In genomic region chr17:15943971-15944719, GRCh38 we compare ENCODE assay signal across 9 cellular contexts. TPM values are rescaled to one million over a fixed set of nuclear protein-coding genes. Genes with fewer than 3 reads are reported as not detected.
DNase-seq lines count a peak whose midpoint lies in the region; ATAC-seq, FAIRE-seq and TF ChIP-seq lines count a peak whose summit lies in the region.
"Had no signal": no experiment of that assay in that cellular context is flagged by ENCODE, and none has a peak within 500 bp of the region (broad histone marks: within the 10 kb centered on the region; RNA-seq: fewer than 3 reads in every experiment).

No MANE protein-coding gene starts in this region.

- ATAC-seq in activated B cell treated with CpG ODN at 0.5 μM for 24 hours (ENCODE audit: low read depth) (no peak), HG03135 (IDR thresholded peaks at IDR 0.05; ENCODE audit: unreplicated experiment) (no peak)

- H3K9ac ChIP-seq in iPS-15b (ENCODE audit: low read depth, low read length): peak overlapping the region; percentile 37

- H3K9me3 Mint-ChIP-seq in activated B cell treated with CpG ODN at 0.5 μM for 24 hours: no peaks in the 10 kb centered on the region

- no peak for TF ChIP-seq CTCF in activated B cell treated with CpG ODN at 0.5 μM for 24 hours (IDR thresholded peaks at IDR 0.05)

- intact Hi-C loops in activated B cell treated with CpG ODN at 0.5 μM for 24 hours (cut with micrococcal nuclease): no loop called here

- H3K4me1 Mint-ChIP-seq in activated B cell treated with CpG ODN at 0.5 μM for 24 hours: peaks cover 12% of the 10 kb centered on the region

- H3K27me3 Mint-ChIP-seq in activated B cell treated with CpG ODN at 0.5 μM for 24 hours: peaks cover 41% of the 10 kb centered on the region

- H3K27ac ChIP-seq in small intestine (ENCODE audit: low read depth in 1 of 2, low read length in 1 of 2): no peak overlapping the region
- H3K27ac ChIP-seq: 22Rv1 had no signal

- DNase-seq in NCI-H146 (lab: John Stamatoyannopoulos, UW) (peak; percentile 48), NCI-H146 treated with DMSO at 0.1 percent for 48 hours (lab: John Stamatoyannopoulos, UW; ENCODE audit: unreplicated experiment) (no peak), activated B cell treated with CpG ODN at 0.5 μM for 24 hours (no peak), small intestine (no peak), NCI-H524 (lab: John Stamatoyannopoulos, UW) (no peak), AG08396 (ENCODE audit: low spot score) (no peak)

- H3K36me3 Mint-ChIP-seq in activated B cell treated with CpG ODN at 0.5 μM for 24 hours (ENCODE audit: low read depth): no peaks in the 10 kb centered on the region

- H3K9me3 ChIP-seq in iPS-15b (ENCODE audit: control insufficient read depth, insufficient read depth, low read length) (no peaks in the 10 kb centered on the region), small intestine (ENCODE audit: control insufficient read depth, low read depth) (no peaks in the 10 kb centered on the region)

- CTCF ChIA-PET in activated B cell treated with CpG ODN at 0.5 μM for 24 hours (lab: Charles Lee): interaction anchor here (2.3 kb wide), 1 partner anchor 54 kb away, joined by 14 read pairs; the partner anchor contains the start of genes TTC19 and ZSWIM7

- H3K36me3 ChIP-seq in iPS-15b (ENCODE audit: control insufficient read depth, insufficient read depth, low read length) (no peaks in the 10 kb centered on the region), small intestine (ENCODE audit: control insufficient read depth in 2 of 2, insufficient read depth in 2 of 2, low read length in 2 of 2) (no peaks in the 10 kb centered on the region)

- H3K4me3 ChIP-seq in iPS-15b (ENCODE audit: low read depth, low read length) (peak overlapping the region; percentile 76), small intestine (ENCODE audit: low read depth in 1 of 2, low read length in 2 of 2) (peak overlapping the region; percentile 28 to 54)

- H3K4me3 Mint-ChIP-seq in activated B cell treated with CpG ODN at 0.5 μM for 24 hours: peak overlapping the region; percentile 80

- peaks cover 40% of the 10 kb centered on the region for H3K27me3 ChIP-seq in iPS-15b (ENCODE audit: control insufficient read depth, insufficient read depth, low read length)
- peaks cover 0 to 5% of the 10 kb centered on the region in 2 donors for H3K27me3 ChIP-seq in small intestine (ENCODE audit: control insufficient read depth in 2 of 2, insufficient read depth in 2 of 2, low read length in 2 of 2)

- WGBS in small intestine, 3 donors: 18 to 37% (median 19%) methylated on average over 18 to 37 of the region's 37 CpGs

- no peak for FAIRE-seq in small intestine (lab: Jason Lieb, UNC)

- POLR2A ChIA-PET in activated B cell treated with CpG ODN at 0.5 μM for 24 hours (lab: Charles Lee): interaction anchor here (0.5 to 2.5 kb wide), 2 partner anchors 12 to 56 kb away, joined by 6 to 8 read pairs; partner anchors contain the start of genes TTC19 and ZSWIM7

- H3K4me1 ChIP-seq in iPS-15b (ENCODE audit: control insufficient read depth, insufficient read depth, low read length) (peaks cover 7% of the 10 kb centered on the region), small intestine (ENCODE audit: control insufficient read depth in 2 of 2, insufficient read depth in 1 of 2, low read depth in 1 of 2, low read length in 1 of 2) (no peaks in the 10 kb centered on the region)

- H3K27ac Mint-ChIP-seq in activated B cell treated with CpG ODN at 0.5 μM for 24 hours: no peak overlapping the region

RNA-seq across cellular contexts. Expression of gene ADORA2B, which starts 0.8 kb away (rescaled TPM):
- not detected in 2 replicates for total RNA-seq in activated B cell treated with CpG ODN at 0.5 μM for 24 hours
- 1 to 10 TPM in 1 of 3 donors, not detected in 2; 3.0 TPM for polyA plus RNA-seq in small intestine

RNA-seq across cellular contexts. Expression of gene ZSWIM7, which starts 55.4 kb away (rescaled TPM):
- 15.0 and 18.1 TPM in 2 replicates for total RNA-seq in activated B cell treated with CpG ODN at 0.5 μM for 24 hours
- 10 to 100 TPM; 20.0 to 33.8 (median 23.3) TPM for polyA plus RNA-seq in small intestine

RNA-seq across cellular contexts. Expression of gene TTC19, which starts 55.5 kb away (rescaled TPM):
- total RNA-seq in activated B cell treated with CpG ODN at 0.5 μM for 24 hours: 29.7 and 34.2 TPM in 2 replicates
- 10 to 100 TPM; 28.9 to 37.4 (median 34.0) TPM for polyA plus RNA-seq in small intestine
